ENCODE assay signal across 13 cellular contexts in genomic region chr2:112805542-112805941, GRCh38. TPM values are rescaled to one million over a fixed set of nuclear protein-coding genes. Genes with fewer than 3 reads are reported as not detected.
A peak's percentile ranks its signal among the peaks of the same experiment; 100 is the strongest.
DNase-seq lines count a peak whose midpoint lies in the region; ATAC-seq and TF ChIP-seq lines count a peak whose summit lies in the region.
"Had no signal": no experiment of that assay in that cellular context is flagged by ENCODE, and none has a peak within 500 bp of the region (broad histone marks: within the 10 kb centered on the region; RNA-seq: fewer than 3 reads in every experiment).

No MANE protein-coding gene starts in this region.

- intact Hi-C loops in MCF 10A (cut with micrococcal nuclease) (no loop called here), breast epithelium (cut with DNase I; ENCODE audit: low total_unique reads) (no loop called here)

- H3K36me3 Mint-ChIP-seq in MCF 10A (ENCODE audit: insufficient read depth, unreplicated experiment) (peaks cover 6% of the 10 kb centered on the region), type B pancreatic cell (peaks cover 4% of the 10 kb centered on the region)
- H3K36me3 Mint-ChIP-seq in activated T-helper 17 cell treated with anti-CD3 and anti-CD28 coated beads, Interleukin-2, amount 50 U/mL, for 72 hours (ENCODE audit: low read depth) = peaks cover 7% of the 10 kb centered on the region

- H3K4me3 ChIP-seq in breast epithelium = no peak overlapping the region

- H3K9me3 ChIP-seq in breast epithelium = no peaks in the 10 kb centered on the region
- H3K9me3 ChIP-seq: neutrophil had no signal

- H3K4me1 Mint-ChIP-seq in MCF 10A (ENCODE audit: insufficient read depth, unreplicated experiment) = peaks cover 36% of the 10 kb centered on the region
- H3K4me1 Mint-ChIP-seq in activated T-helper 17 cell treated with anti-CD3 and anti-CD28 coated beads, Interleukin-2, amount 50 U/mL, for 72 hours = peaks cover 12% of the 10 kb centered on the region
- H3K4me1 Mint-ChIP-seq in type B pancreatic cell (ENCODE audit: unreplicated experiment) = peaks cover 15% of the 10 kb centered on the region

- H3K9me3 Mint-ChIP-seq in MCF 10A (ENCODE audit: unreplicated experiment) = peaks cover 21% of the 10 kb centered on the region
- H3K9me3 Mint-ChIP-seq in activated T-helper 17 cell treated with anti-CD3 and anti-CD28 coated beads, Interleukin-2, amount 50 U/mL, for 72 hours = peaks cover 10% of the 10 kb centered on the region
- H3K9me3 Mint-ChIP-seq in type B pancreatic cell = peaks cover 15% of the 10 kb centered on the region

- TF ChIP-seq POLR2A in breast epithelium (IDR thresholded peaks at IDR 0.05) = no peak

- H3K27me3 Mint-ChIP-seq in MCF 10A (ENCODE audit: insufficient read depth, unreplicated experiment) (no peaks in the 10 kb centered on the region), type B pancreatic cell (no peaks in the 10 kb centered on the region)
- no peaks in the 10 kb centered on the region for H3K27me3 Mint-ChIP-seq in activated T-helper 17 cell treated with anti-CD3 and anti-CD28 coated beads, Interleukin-2, amount 50 U/mL, for 72 hours

- BruUV-seq in MCF 10A (replicated peaks; lab: Mats Ljungman, UMichigan) = no TSS peak

- no peaks in the 10 kb centered on the region for H3K4me1 ChIP-seq in breast epithelium

- peak overlapping the region; percentile 37 for H3K4me3 Mint-ChIP-seq in MCF 10A (ENCODE audit: unreplicated experiment)
- no peak overlapping the region for H3K4me3 Mint-ChIP-seq in activated T-helper 17 cell treated with anti-CD3 and anti-CD28 coated beads, Interleukin-2, amount 50 U/mL, for 72 hours
- peak overlapping the region; percentile 45 for H3K4me3 Mint-ChIP-seq in type B pancreatic cell

- DNase-seq in MCF 10A (ENCODE audit: unreplicated experiment) (peak; percentile 87), breast epithelium (ENCODE audit: low spot score in 2 of 2) (no peak), type B pancreatic cell (ENCODE audit: extremely low spot score, unreplicated experiment) (no peak), substantia nigra (lab: John Stamatoyannopoulos, UW) (no peak), A172 (ENCODE audit: low spot score) (no peak), NCI-H128 (lab: John Stamatoyannopoulos, UW; ENCODE audit: unreplicated experiment) (no peak)
- DNase-seq: activated T-cell treated with anti-CD3 and anti-CD28 coated beads, Interleukin-2, amount 50 U/mL, for 1 hour; NCI-H1436 treated with DMSO at 0.1 percent for 48 hours; OCI-M1; stimulated activated CD4-positive, alpha-beta T cell treated with anti-CD3 and anti-CD28 coated beads, Interleukin-1b, Interleukin-23, amount 100 ng/mL, for 48 hours had no signal

- H3K27me3 ChIP-seq in breast epithelium = no peaks in the 10 kb centered on the region
- H3K27me3 ChIP-seq: neutrophil had no signal

- ATAC-seq in HG02678 (IDR thresholded peaks at IDR 0.05; ENCODE audit: unreplicated experiment) = peak; percentile 58
- no peak for ATAC-seq in activated T-helper 17 cell treated with anti-CD3 and anti-CD28 coated beads, Interleukin-2, amount 50 U/mL, for 72 hours (replicated peaks)

- POLR2A ChIA-PET in MCF 10A (lab: Yijun Ruan, JAX) = interaction anchor here (0.6 to 6.1 kb wide), 12 partner anchors 9 to 348 kb away, joined by 3 to 37 read pairs (median 3); partner anchors contain the start of gene IL1A

- H3K36me3 ChIP-seq in breast epithelium = no peaks in the 10 kb centered on the region
- H3K36me3 ChIP-seq: neutrophil had no signal

- H3K27ac ChIP-seq in breast epithelium (no peak overlapping the region), substantia nigra (ENCODE audit: low read depth, low read length, poor library complexity, severe bottlenecking) (no peak overlapping the region)
- H3K27ac ChIP-seq: neutrophil had no signal

- CTCF ChIA-PET in MCF 10A (lab: Yijun Ruan, JAX) = interaction anchor here (0.6 to 1.0 kb wide), 6 partner anchors 10 to 212 kb away, joined by 3 to 4 read pairs (median 3); no protein-coding TSS in a partner anchor

- H3K27ac Mint-ChIP-seq in MCF 10A (ENCODE audit: low read depth, unreplicated experiment) (peak overlapping the region; percentile 98), type B pancreatic cell (peak overlapping the region; percentile 76)
- peak overlapping the region; percentile 61 for H3K27ac Mint-ChIP-seq in activated T-helper 17 cell treated with anti-CD3 and anti-CD28 coated beads, Interleukin-2, amount 50 U/mL, for 72 hours

- TF ChIP-seq CTCF in MCF 10A (IDR thresholded peaks at IDR 0.05; ENCODE audit: unreplicated experiment) (no peak), breast epithelium (IDR thresholded peaks at IDR 0.05) (no peak), type B pancreatic cell (conservative IDR thresholded peaks at IDR 0.05) (no peak)

RNA-seq across cellular contexts. Expression of gene IL1A, which starts 21.2 kb away (rescaled TPM):
- total RNA-seq in MCF 10A (2022) = 99.1 and 170 TPM in 2 replicates
- total RNA-seq in breast epithelium = under 1 TPM in 1 of 3 donors, not detected in 2; 0.44 TPM
- total RNA-seq in activated T-helper 17 cell treated with anti-CD3 and anti-CD28 coated beads, Interleukin-2, amount 50 U/mL, for 72 hours = 10 to 100 TPM in 1 of 2 donors, 1 to 10 TPM in 1; 4.3 to 27.1 TPM
- total RNA-seq in type B pancreatic cell (ENCODE audit: low replicate concordance) = 0.60 and 1.6 TPM in 2 replicates
- total RNA-seq in A172 (2014; rRNA removed; shearing (Covaris generic)) = 0.05 TPM in 1 of 2 replicates, not detected in the other

RNA-seq across cellular contexts. Expression of gene IL1B, which starts 31.0 kb away (rescaled TPM):
- total RNA-seq in MCF 10A (2022) (5.4 and 5.5 TPM in 2 replicates), breast epithelium (1 to 10 TPM in 1 of 3 donors, not detected in 2; 8.0 TPM), type B pancreatic cell (ENCODE audit: low replicate concordance) (0.46 and 0.76 TPM in 2 replicates)
- total RNA-seq in activated T-helper 17 cell treated with anti-CD3 and anti-CD28 coated beads, Interleukin-2, amount 50 U/mL, for 72 hours = under 1 TPM in 1 of 2 donors, not detected in 1; 0.40 TPM
- total RNA-seq in A172 (2014; rRNA removed; shearing (Covaris generic)) = 0.19 TPM in 1 of 2 replicates, not detected in the other

RNA-seq across cellular contexts. Expression of gene CKAP2L, which starts 41.1 kb away (rescaled TPM):
- total RNA-seq in MCF 10A (2022) (14.7 and 21.6 TPM in 2 replicates), breast epithelium (under 1 TPM in 1 of 3 donors, not detected in 2; 0.96 TPM), type B pancreatic cell (ENCODE audit: low replicate concordance) (9.7 and 25.4 TPM in 2 replicates)
- total RNA-seq in activated T-helper 17 cell treated with anti-CD3 and anti-CD28 coated beads, Interleukin-2, amount 50 U/mL, for 72 hours = 10 to 100 TPM; 31.4 to 35.8 TPM
- total RNA-seq in A172 (2014; rRNA removed; shearing (Covaris generic)) = 18.0 and 21.0 TPM in 2 replicates
